ENCODE assay signal across 8 cellular contexts in genomic region chr4:80610845-80611244, GRCh38.
A peak's percentile ranks its signal among the peaks of the same experiment; 100 is the strongest.
DNase-seq lines count a peak whose midpoint lies in the region; ATAC-seq, FAIRE-seq and TF ChIP-seq lines count a peak whose summit lies in the region.

No MANE protein-coding gene starts in this region.

- H3K4me3 Mint-ChIP-seq in activated CD4-positive, alpha-beta memory T cell treated with anti-CD3 and anti-CD28 coated beads, Interleukin-2, amount 10 ng/mL, durations not matched to agents 7 days and 5 days, result no peak overlapping the region
- no peak overlapping the region for H3K4me3 Mint-ChIP-seq in endodermal cell

- H3K27ac ChIP-seq in endodermal cell (ENCODE audit: low read depth, low read length), result no peak overlapping the region

- TF ChIP-seq CTCF in choroid plexus epithelial cell (conservative IDR thresholded peaks at IDR 0.05; ENCODE audit: low read depth, low read length), result no peak
- TF ChIP-seq CTCF in endodermal cell (conservative IDR thresholded peaks at IDR 0.05), result no peak

- no peaks in the 10 kb centered on the region for H3K27me3 Mint-ChIP-seq in activated CD4-positive, alpha-beta memory T cell treated with anti-CD3 and anti-CD28 coated beads, Interleukin-2, amount 10 ng/mL, durations not matched to agents 7 days and 5 days
- no peaks in the 10 kb centered on the region for H3K27me3 Mint-ChIP-seq in endodermal cell (ENCODE audit: insufficient read depth)

- H3K4me3 ChIP-seq in choroid plexus epithelial cell (ENCODE audit: low read depth, low read length), result no peak overlapping the region
- H3K4me3 ChIP-seq in endodermal cell (ENCODE audit: low read length), result no peak overlapping the region

- peak; percentile 28 for DNase-seq in DMS153 treated with DMSO at 0.1 percent for 48 hours (lab: John Stamatoyannopoulos, UW; ENCODE audit: unreplicated experiment)
- peak; percentile 13 for DNase-seq in choroid plexus epithelial cell (ENCODE audit: low read depth)
- DNase-seq in activated CD4-positive, alpha-beta memory T cell treated with anti-CD3 and anti-CD28 coated beads, Interleukin-2, amount 10 ng/mL, durations not matched to agents 7 days and 5 days, result no peak
- DNase-seq in endodermal cell, result no peak
- DNase-seq in activated naive CD4-positive, alpha-beta T cell treated with anti-CD3 and anti-CD28 coated beads, Interleukin-2, amount 50 U/mL, for 16 hours, result no peak
- no peak for DNase-seq in frontal cortex (ENCODE audit: low spot score in 2 of 2)

- 72 to 79% methylated on average over 2 of the region's 2 CpGs for WGBS in endodermal cell (ENCODE audit: insufficient coverage in 1 of 2, insufficient read length in 1 of 2), 2 experiments

- no peaks in the 10 kb centered on the region for H3K4me1 Mint-ChIP-seq in activated CD4-positive, alpha-beta memory T cell treated with anti-CD3 and anti-CD28 coated beads, Interleukin-2, amount 10 ng/mL, durations not matched to agents 7 days and 5 days
- no peaks in the 10 kb centered on the region for H3K4me1 Mint-ChIP-seq in endodermal cell

- H3K36me3 Mint-ChIP-seq in activated CD4-positive, alpha-beta memory T cell treated with anti-CD3 and anti-CD28 coated beads, Interleukin-2, amount 10 ng/mL, durations not matched to agents 7 days and 5 days (ENCODE audit: low read depth), result no peaks in the 10 kb centered on the region
- no peaks in the 10 kb centered on the region for H3K36me3 Mint-ChIP-seq in endodermal cell (ENCODE audit: low read depth)

- H3K4me1 ChIP-seq in endodermal cell (ENCODE audit: control insufficient read depth, insufficient read depth, low read length), result no peaks in the 10 kb centered on the region

- H3K36me3 ChIP-seq in endodermal cell (ENCODE audit: control insufficient read depth, insufficient read depth, low read length), result no peaks in the 10 kb centered on the region

- H3K27me3 ChIP-seq in endodermal cell (ENCODE audit: control insufficient read depth, insufficient read depth, low read length, poor library complexity, severe bottlenecking), result no peaks in the 10 kb centered on the region

- no peak for FAIRE-seq in frontal cortex (lab: Jason Lieb, UNC)

- H3K9me3 Mint-ChIP-seq in activated CD4-positive, alpha-beta memory T cell treated with anti-CD3 and anti-CD28 coated beads, Interleukin-2, amount 10 ng/mL, durations not matched to agents 7 days and 5 days, result no peaks in the 10 kb centered on the region
- H3K9me3 Mint-ChIP-seq in endodermal cell, result no peaks in the 10 kb centered on the region

- H3K27ac Mint-ChIP-seq in activated CD4-positive, alpha-beta memory T cell treated with anti-CD3 and anti-CD28 coated beads, Interleukin-2, amount 10 ng/mL, durations not matched to agents 7 days and 5 days, result no peak overlapping the region
- no peak overlapping the region for H3K27ac Mint-ChIP-seq in endodermal cell

- no peak overlapping the region for H3K9ac ChIP-seq in endodermal cell (ENCODE audit: extremely low read depth, low read length, poor library complexity, severe bottlenecking)

- H3K9me3 ChIP-seq in endodermal cell (ENCODE audit: control insufficient read depth, low read length), result no peaks in the 10 kb centered on the region

- POLR2A ChIA-PET in activated CD4-positive, alpha-beta memory T cell treated with anti-CD3 and anti-CD28 coated beads, Interleukin-2, amount 10 ng/mL, durations not matched to agents 7 days and 5 days (lab: Charles Lee), result no interaction called here

- CTCF ChIA-PET in activated CD4-positive, alpha-beta memory T cell treated with anti-CD3 and anti-CD28 coated beads, Interleukin-2, amount 10 ng/mL, durations not matched to agents 7 days and 5 days (lab: Charles Lee), result interaction anchor here (1.0 kb wide), 1 partner anchor 10 kb away, joined by 3 read pairs; no protein-coding TSS in a partner anchor

- ATAC-seq in GM21360 (IDR thresholded peaks at IDR 0.05; ENCODE audit: unreplicated experiment) (peak; percentile 92), HG03439 (IDR thresholded peaks at IDR 0.05; ENCODE audit: unreplicated experiment) (peak; percentile 84)

Comparison
In these comparisons a context has a peak if more than half of its experiments do, and no peak if none do; other contexts are left out.
1. DNase-seq: peak in DMS153 treated with DMSO at 0.1 percent for 48 hours (single experiment) and choroid plexus epithelial cell (single experiment); none in activated CD4-positive, alpha-beta memory T cell treated with anti-CD3 and anti-CD28 coated beads, Interleukin-2, amount 10 ng/mL, durations not matched to agents 7 days and 5 days (single experiment), endodermal cell (single experiment), activated naive CD4-positive, alpha-beta T cell treated with anti-CD3 and anti-CD28 coated beads, Interleukin-2, amount 50 U/mL, for 16 hours (single experiment) and frontal cortex (0 of 2).